Comparison of ENCODE assay signal across 1 cellular context in the genomic region with DNA sequence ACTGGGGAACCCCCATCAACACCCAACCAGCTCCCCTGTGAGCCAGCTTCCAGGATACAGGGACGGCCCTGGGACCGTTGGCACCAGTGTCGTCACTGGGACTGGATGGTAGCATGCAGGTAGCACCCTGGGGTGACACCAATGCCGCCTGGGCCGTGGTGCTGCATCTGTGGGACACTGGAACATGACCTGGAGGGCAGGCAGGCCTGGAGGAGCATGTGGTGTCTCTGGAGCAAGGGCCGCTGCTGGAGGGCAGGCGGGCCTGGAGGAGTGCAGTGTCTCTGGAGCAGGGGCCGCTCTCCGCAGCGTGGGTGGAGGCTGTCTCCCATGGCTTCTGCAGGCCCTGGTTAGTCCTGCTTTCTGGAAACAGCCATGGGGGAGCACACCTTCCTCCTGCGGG.
TF ChIP-seq lines count a peak whose summit lies in the region.

No MANE protein-coding gene starts in this region.

TF ChIP-seq in H1, 55 proteins besides CTCF, POLR2A, EP300 and RAD21:
- TF ChIP-seq FOSL1 (IDR thresholded peaks at IDR 0.05; ENCODE audit: insufficient read depth, low read depth, low read length) = no peak
- TF ChIP-seq HDAC6 (IDR thresholded peaks at IDR 0.05; ENCODE audit: low read depth, low read length) = no peak
- no peak for TF ChIP-seq JUND (IDR thresholded peaks at IDR 0.05; ENCODE audit: low read length)
- TF ChIP-seq, protein P1, sequence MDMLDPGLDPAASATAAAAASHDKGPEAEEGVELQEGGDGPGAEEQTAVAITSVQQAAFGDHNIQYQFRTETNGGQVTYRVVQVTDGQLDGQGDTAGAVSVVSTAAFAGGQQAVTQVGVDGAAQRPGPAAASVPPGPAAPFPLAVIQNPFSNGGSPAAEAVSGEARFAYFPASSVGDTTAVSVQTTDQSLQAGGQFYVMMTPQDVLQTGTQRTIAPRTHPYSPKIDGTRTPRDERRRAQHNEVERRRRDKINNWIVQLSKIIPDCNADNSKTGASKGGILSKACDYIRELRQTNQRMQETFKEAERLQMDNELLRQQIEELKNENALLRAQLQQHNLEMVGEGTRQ (IDR thresholded peaks at IDR 0.05; ENCODE audit: low read length) = no peak
- no peak for TF ChIP-seq SIX5 (IDR thresholded peaks at IDR 0.05; ENCODE audit: low read depth, low read length)
- TF ChIP-seq, protein P2, sequence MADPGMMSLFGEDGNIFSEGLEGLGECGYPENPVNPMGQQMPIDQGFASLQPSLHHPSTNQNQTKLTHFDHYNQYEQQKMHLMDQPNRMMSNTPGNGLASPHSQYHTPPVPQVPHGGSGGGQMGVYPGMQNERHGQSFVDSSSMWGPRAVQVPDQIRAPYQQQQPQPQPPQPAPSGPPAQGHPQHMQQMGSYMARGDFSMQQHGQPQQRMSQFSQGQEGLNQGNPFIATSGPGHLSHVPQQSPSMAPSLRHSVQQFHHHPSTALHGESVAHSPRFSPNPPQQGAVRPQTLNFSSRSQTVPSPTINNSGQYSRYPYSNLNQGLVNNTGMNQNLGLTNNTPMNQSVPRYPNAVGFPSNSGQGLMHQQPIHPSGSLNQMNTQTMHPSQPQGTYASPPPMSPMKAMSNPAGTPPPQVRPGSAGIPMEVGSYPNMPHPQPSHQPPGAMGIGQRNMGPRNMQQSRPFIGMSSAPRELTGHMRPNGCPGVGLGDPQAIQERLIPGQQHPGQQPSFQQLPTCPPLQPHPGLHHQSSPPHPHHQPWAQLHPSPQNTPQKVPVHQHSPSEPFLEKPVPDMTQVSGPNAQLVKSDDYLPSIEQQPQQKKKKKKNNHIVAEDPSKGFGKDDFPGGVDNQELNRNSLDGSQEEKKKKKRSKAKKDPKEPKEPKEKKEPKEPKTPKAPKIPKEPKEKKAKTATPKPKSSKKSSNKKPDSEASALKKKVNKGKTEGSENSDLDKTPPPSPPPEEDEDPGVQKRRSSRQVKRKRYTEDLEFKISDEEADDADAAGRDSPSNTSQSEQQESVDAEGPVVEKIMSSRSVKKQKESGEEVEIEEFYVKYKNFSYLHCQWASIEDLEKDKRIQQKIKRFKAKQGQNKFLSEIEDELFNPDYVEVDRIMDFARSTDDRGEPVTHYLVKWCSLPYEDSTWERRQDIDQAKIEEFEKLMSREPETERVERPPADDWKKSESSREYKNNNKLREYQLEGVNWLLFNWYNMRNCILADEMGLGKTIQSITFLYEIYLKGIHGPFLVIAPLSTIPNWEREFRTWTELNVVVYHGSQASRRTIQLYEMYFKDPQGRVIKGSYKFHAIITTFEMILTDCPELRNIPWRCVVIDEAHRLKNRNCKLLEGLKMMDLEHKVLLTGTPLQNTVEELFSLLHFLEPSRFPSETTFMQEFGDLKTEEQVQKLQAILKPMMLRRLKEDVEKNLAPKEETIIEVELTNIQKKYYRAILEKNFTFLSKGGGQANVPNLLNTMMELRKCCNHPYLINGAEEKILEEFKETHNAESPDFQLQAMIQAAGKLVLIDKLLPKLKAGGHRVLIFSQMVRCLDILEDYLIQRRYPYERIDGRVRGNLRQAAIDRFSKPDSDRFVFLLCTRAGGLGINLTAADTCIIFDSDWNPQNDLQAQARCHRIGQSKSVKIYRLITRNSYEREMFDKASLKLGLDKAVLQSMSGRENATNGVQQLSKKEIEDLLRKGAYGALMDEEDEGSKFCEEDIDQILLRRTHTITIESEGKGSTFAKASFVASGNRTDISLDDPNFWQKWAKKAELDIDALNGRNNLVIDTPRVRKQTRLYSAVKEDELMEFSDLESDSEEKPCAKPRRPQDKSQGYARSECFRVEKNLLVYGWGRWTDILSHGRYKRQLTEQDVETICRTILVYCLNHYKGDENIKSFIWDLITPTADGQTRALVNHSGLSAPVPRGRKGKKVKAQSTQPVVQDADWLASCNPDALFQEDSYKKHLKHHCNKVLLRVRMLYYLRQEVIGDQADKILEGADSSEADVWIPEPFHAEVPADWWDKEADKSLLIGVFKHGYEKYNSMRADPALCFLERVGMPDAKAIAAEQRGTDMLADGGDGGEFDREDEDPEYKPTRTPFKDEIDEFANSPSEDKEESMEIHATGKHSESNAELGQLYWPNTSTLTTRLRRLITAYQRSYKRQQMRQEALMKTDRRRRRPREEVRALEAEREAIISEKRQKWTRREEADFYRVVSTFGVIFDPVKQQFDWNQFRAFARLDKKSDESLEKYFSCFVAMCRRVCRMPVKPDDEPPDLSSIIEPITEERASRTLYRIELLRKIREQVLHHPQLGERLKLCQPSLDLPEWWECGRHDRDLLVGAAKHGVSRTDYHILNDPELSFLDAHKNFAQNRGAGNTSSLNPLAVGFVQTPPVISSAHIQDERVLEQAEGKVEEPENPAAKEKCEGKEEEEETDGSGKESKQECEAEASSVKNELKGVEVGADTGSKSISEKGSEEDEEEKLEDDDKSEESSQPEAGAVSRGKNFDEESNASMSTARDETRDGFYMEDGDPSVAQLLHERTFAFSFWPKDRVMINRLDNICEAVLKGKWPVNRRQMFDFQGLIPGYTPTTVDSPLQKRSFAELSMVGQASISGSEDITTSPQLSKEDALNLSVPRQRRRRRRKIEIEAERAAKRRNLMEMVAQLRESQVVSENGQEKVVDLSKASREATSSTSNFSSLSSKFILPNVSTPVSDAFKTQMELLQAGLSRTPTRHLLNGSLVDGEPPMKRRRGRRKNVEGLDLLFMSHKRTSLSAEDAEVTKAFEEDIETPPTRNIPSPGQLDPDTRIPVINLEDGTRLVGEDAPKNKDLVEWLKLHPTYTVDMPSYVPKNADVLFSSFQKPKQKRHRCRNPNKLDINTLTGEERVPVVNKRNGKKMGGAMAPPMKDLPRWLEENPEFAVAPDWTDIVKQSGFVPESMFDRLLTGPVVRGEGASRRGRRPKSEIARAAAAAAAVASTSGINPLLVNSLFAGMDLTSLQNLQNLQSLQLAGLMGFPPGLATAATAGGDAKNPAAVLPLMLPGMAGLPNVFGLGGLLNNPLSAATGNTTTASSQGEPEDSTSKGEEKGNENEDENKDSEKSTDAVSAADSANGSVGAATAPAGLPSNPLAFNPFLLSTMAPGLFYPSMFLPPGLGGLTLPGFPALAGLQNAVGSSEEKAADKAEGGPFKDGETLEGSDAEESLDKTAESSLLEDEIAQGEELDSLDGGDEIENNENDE (IDR thresholded peaks at IDR 0.05; ENCODE audit: insufficient replicate concordance, low read length) = no peak
- TF ChIP-seq SAP30 (IDR thresholded peaks at IDR 0.05; ENCODE audit: insufficient read depth, insufficient replicate concordance, low read length) = no peak
